ENCODE assay signal across 8 cellular contexts in genomic region chr20:50286609-50287008, GRCh38.
DNase-seq lines count a peak whose midpoint lies in the region; ATAC-seq, FAIRE-seq and TF ChIP-seq lines count a peak whose summit lies in the region.

No MANE protein-coding gene starts in this region.

- POLR2A ChIA-PET in HepG2 (lab: Yijun Ruan, JAX) = interaction anchor here (1.0 to 1.3 kb wide), 2 partner anchors 12 to 30 kb away, joined by 3 to 4 read pairs; no protein-coding TSS in a partner anchor

- TF ChIP-seq EP300 in HepG2 (IDR thresholded peaks at IDR 0.05; ENCODE audit: low read depth in 2 of 2, low read length in 2 of 2) = no peak
- no peak for TF ChIP-seq EP300 in HepG2 (CRISPR knock-in tag; IDR thresholded peaks at IDR 0.05; ENCODE audit: borderline replicate concordance)

- in situ Hi-C loops in HepG2 (cut with HindIII; ENCODE audit: extremely low pct_ligation_motif_present, low pct_unique_long_range_greater_than_20kb) = no loop called here

- H3K4me3 ChIP-seq in ascending aorta (peak overlapping the region in 1 of 2 donors; percentile 1), HepG2 (replicated peaks in 1 of 3; ENCODE audit: insufficient read depth in 1 of 3, low read depth in 2 of 3, low read length in 3 of 3) (no peak overlapping the region), aorta (ENCODE audit: low read length in 2 of 2) (no peak overlapping the region)

- BruUV-seq in HepG2 (replicated peaks; lab: Mats Ljungman, UMichigan) = no TSS peak

- no peak for TF ChIP-seq POLR2A in HepG2 (IDR thresholded peaks at IDR 0.05; ENCODE audit: insufficient read depth in 1 of 2, low read depth in 2 of 2, low read length in 2 of 2)

- peaks cover 6 to 23% of the 10 kb centered on the region in 2 donors for H3K4me1 ChIP-seq in ascending aorta
- H3K4me1 ChIP-seq in HepG2 (ENCODE audit: insufficient read depth, low read length) = peaks cover 64% of the 10 kb centered on the region
- no peaks in the 10 kb centered on the region for H3K4me1 ChIP-seq in aorta (ENCODE audit: control insufficient read depth in 1 of 2, insufficient read depth in 2 of 2, low read length in 2 of 2)

- H3K27ac ChIP-seq in ascending aorta = peak overlapping the region; percentile 35 to 70
- H3K27ac ChIP-seq in HepG2 (ENCODE audit: extremely low read length, insufficient read depth, low read length) = no peak overlapping the region
- H3K27ac ChIP-seq in aorta (ENCODE audit: low read depth in 1 of 2, low read length in 2 of 2) = peak overlapping the region in 1 of 2 donors; percentile 58

- CTCF ChIA-PET in HepG2 (lab: Yijun Ruan, JAX; ENCODE audit: low intra/inter-chr PET ratio, low total read pairs) = no interaction called here

- FAIRE-seq in HepG2 (lab: Jason Lieb, UNC) = no peak

- H3K27me3 ChIP-seq in ascending aorta (no peaks in the 10 kb centered on the region), HepG2 (ENCODE audit: control insufficient read depth in 1 of 2, insufficient read depth in 2 of 2, low read length in 2 of 2) (no peaks in the 10 kb centered on the region), aorta (ENCODE audit: control insufficient read depth in 1 of 2, insufficient read depth in 2 of 2, low read length in 1 of 2) (no peaks in the 10 kb centered on the region)

- no peak overlapping the region for H3K4me2 ChIP-seq in HepG2 (ENCODE audit: low read depth, low read length)

- H2AFZ ChIP-seq in HepG2 (ENCODE audit: low read length) = no peak overlapping the region

- H3K9me3 ChIP-seq in ascending aorta (no peaks in the 10 kb centered on the region), HepG2 (ENCODE audit: low read length) (no peaks in the 10 kb centered on the region), aorta (ENCODE audit: control insufficient read depth, low read length) (no peaks in the 10 kb centered on the region)

- no peak for TF ChIP-seq RAD21 in HepG2 (CRISPR knock-in tag; IDR thresholded peaks at IDR 0.05)

- H3K36me3 ChIP-seq in ascending aorta (no peaks in the 10 kb centered on the region), HepG2 (replicated peaks in 1 of 2; ENCODE audit: control insufficient read depth in 1 of 2, insufficient read depth in 2 of 2, low read length in 2 of 2) (no peaks in the 10 kb centered on the region), aorta (ENCODE audit: control insufficient read depth in 1 of 2, insufficient read depth in 2 of 2, low read length in 1 of 2) (no peaks in the 10 kb centered on the region)

- H4K20me1 ChIP-seq in HepG2 (ENCODE audit: insufficient read depth, low read length) = no peaks in the 10 kb centered on the region

- peak; percentile 66 for ATAC-seq in Right ventricle myocardium inferior
- no peak for ATAC-seq in HepG2
- peak; percentile 47 for ATAC-seq in aorta (ENCODE audit: low FRiP score)
- no peak for ATAC-seq in HG02588 (IDR thresholded peaks at IDR 0.05; ENCODE audit: unreplicated experiment)

- no peaks in the 10 kb centered on the region for H3K79me2 ChIP-seq in HepG2 (ENCODE audit: insufficient read depth, low read length)

- no peak for TF ChIP-seq CTCF in ascending aorta (IDR thresholded peaks at IDR 0.05)
- no peak for TF ChIP-seq CTCF in HepG2 (CRISPR knock-in tag; IDR thresholded peaks at IDR 0.05)

- intact Hi-C loops in Right ventricle myocardium inferior (cut with DNase I) (no loop called here), cardiac septum (cut with DNase I) (no loop called here), ascending aorta (cut with DNase I) (no loop called here), HepG2 (cut with micrococcal nuclease; ENCODE audit: unreplicated experiment) (no loop called here), aorta (cut with DNase I) (no loop called here)

- WGBS in HepG2 (ENCODE audit: low lambda C conversion rate) = 78% methylated on average over 11 of the region's 11 CpGs
- WGBS in aorta, 2 donors = 53 to 59% methylated on average over 11 of the region's 11 CpGs

- H3K9ac ChIP-seq in HepG2 (ENCODE audit: insufficient read depth, low read depth, low read length) = no peak overlapping the region

- DNase-seq in Right ventricle myocardium inferior (ENCODE audit: missing footprints) (no peak), cardiac septum (ENCODE audit: low spot score) (no peak), ascending aorta (ENCODE audit: low spot score in 2 of 2) (peak in 1 of 2 donors; percentile 84), HepG2 (ENCODE audit: low spot score) (no peak), aorta (peak; percentile 71 to 89), GDM1 (lab: John Stamatoyannopoulos, UW) (no peak), NCI-H345 (lab: John Stamatoyannopoulos, UW) (no peak)

TF ChIP-seq in HepG2, 621 proteins besides CTCF, POLR2A, EP300 and RAD21 (continues in another document):
- TF ChIP-seq FOSL2 (CRISPR knock-in tag; IDR thresholded peaks at IDR 0.05) (peak; percentile 49), PATZ1 (CRISPR knock-in tag; IDR thresholded peaks at IDR 0.05) (peak; percentile 41), RBM22 (optimal IDR thresholded peaks at IDR 0.05; ENCODE audit: low read length) (no peak), TP53 (CRISPR knock-in tag; conservative IDR thresholded peaks at IDR 0.05) (no peak), RNF2 (conservative IDR thresholded peaks at IDR 0.05; ENCODE audit: low read depth) (no peak), NFYB (CRISPR knock-in tag; IDR thresholded peaks at IDR 0.05) (peak; percentile 65), STAG1 (CRISPR knock-in tag; IDR thresholded peaks at IDR 0.05) (no peak), ZSCAN30 (CRISPR knock-in tag; IDR thresholded peaks at IDR 0.05) (no peak), ZFP41 (CRISPR knock-in tag; IDR thresholded peaks at IDR 0.05; ENCODE audit: borderline replicate concordance) (no peak), RXRB (CRISPR knock-in tag; IDR thresholded peaks at IDR 0.05; ENCODE audit: borderline replicate concordance) (no peak)
- TF ChIP-seq, protein P1, sequence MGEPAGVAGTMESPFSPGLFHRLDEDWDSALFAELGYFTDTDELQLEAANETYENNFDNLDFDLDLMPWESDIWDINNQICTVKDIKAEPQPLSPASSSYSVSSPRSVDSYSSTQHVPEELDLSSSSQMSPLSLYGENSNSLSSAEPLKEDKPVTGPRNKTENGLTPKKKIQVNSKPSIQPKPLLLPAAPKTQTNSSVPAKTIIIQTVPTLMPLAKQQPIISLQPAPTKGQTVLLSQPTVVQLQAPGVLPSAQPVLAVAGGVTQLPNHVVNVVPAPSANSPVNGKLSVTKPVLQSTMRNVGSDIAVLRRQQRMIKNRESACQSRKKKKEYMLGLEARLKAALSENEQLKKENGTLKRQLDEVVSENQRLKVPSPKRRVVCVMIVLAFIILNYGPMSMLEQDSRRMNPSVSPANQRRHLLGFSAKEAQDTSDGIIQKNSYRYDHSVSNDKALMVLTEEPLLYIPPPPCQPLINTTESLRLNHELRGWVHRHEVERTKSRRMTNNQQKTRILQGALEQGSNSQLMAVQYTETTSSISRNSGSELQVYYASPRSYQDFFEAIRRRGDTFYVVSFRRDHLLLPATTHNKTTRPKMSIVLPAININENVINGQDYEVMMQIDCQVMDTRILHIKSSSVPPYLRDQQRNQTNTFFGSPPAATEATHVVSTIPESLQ (CRISPR knock-in tag; conservative IDR thresholded peaks at IDR 0.05) = no peak
- TF ChIP-seq, protein P2, sequence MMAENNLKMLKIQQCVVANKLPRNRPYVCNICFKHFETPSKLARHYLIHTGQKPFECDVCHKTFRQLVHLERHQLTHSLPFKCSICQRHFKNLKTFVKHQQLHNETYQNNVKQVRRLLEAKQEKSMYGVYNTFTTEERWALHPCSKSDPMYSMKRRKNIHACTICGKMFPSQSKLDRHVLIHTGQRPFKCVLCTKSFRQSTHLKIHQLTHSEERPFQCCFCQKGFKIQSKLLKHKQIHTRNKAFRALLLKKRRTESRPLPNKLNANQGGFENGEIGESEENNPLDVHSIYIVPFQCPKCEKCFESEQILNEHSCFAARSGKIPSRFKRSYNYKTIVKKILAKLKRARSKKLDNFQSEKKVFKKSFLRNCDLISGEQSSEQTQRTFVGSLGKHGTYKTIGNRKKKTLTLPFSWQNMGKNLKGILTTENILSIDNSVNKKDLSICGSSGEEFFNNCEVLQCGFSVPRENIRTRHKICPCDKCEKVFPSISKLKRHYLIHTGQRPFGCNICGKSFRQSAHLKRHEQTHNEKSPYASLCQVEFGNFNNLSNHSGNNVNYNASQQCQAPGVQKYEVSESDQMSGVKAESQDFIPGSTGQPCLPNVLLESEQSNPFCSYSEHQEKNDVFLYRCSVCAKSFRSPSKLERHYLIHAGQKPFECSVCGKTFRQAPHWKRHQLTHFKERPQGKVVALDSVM (CRISPR knock-in tag; IDR thresholded peaks at IDR 0.05) = no peak
- TF ChIP-seq, protein P3, sequence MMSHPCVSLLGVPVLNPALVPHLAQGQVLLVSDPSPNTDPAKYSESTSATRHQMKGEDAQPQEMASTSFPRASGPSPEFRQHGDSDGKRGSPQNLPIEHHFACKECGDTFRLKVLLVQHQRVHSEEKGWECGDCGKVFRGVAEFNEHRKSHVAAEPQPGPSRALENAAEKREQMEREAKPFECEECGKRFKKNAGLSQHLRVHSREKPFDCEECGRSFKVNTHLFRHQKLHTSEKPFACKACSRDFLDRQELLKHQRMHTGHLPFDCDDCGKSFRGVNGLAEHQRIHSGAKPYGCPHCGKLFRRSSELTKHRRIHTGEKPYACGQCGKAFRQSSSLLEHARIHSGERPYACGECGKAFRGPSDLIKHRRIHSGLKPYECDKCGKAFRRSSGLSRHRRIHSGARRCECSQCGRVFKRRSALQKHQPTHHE (CRISPR knock-in tag; IDR thresholded peaks at IDR 0.05; ENCODE audit: borderline replicate concordance) = no peak

Comparison
In these comparisons a context has a peak if more than half of its experiments do, and no peak if none do; other contexts are left out.
1. ATAC-seq: peak in Right ventricle myocardium inferior (single experiment) and aorta (single experiment); none in HepG2 (single experiment) and HG02588 (single experiment).
2. DNase-seq: peak in aorta (2 of 2); none in Right ventricle myocardium inferior (single experiment), cardiac septum (single experiment), HepG2 (single experiment), GDM1 (single experiment) and NCI-H345 (single experiment).